12 cellular contexts compared by ENCODE assay signal in the genomic region with DNA sequence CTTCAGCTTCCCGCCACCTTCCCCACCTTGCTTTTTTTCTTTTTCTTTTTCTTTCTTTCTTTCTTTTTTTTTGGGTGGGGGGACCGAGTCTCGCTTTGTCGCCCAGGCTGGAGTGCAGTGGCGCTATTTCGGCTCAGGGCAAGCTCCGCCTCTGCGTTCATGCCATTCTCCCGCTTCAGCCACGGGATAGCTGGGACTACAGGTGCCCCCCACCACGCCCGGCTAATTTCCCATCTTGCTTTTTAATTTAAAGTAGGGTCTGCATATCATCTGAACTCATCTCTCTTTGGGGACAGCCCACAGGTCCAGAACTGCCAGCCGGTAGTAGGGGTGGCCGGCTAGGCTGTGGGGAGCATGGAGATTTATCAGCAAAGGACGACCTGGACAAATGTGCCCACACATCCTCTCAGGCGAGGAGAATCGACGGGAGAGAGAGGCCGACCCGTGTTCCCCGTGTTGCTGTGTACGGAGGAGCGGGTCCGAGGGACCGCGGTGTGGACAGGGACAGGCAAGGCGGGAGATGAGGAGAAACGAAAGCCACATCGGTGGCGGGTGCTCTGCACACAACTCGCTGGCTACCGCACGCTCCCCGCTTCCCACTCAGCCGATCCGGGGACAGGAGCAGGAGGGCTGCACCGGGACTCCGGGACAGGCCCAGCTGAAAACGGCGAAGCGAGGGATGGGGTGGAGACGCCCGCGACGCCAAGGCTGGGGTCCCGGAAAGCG. TPM values are rescaled to one million over a fixed set of nuclear protein-coding genes. Genes with fewer than 3 reads are reported as not detected.
DNase-seq lines count a peak whose midpoint lies in the region; ATAC-seq and TF ChIP-seq lines count a peak whose summit lies in the region.
"Had no signal": no experiment of that assay in that cellular context is flagged by ENCODE, and none has a peak within 500 bp of the region (broad histone marks: within the 10 kb centered on the region; RNA-seq: fewer than 3 reads in every experiment).

No MANE protein-coding gene starts in this region.

- no peak overlapping the region for H2AK9ac ChIP-seq in IMR-90 (replicated peaks; ENCODE audit: low read depth, low read length, poor library complexity)

- H3K9me3 Mint-ChIP-seq in CD4-positive, CD25-positive, alpha-beta regulatory T cell: peaks cover 0 to 1% (median 0%) of the 10 kb centered on the region in 7 donors
- no peaks in the 10 kb centered on the region for H3K9me3 Mint-ChIP-seq in naive thymus-derived CD8-positive, alpha-beta T cell

- no peak overlapping the region for H3K14ac ChIP-seq in IMR-90 (replicated peaks; ENCODE audit: low read depth, low read length)

- H2BK120ac ChIP-seq in IMR-90 (ENCODE audit: low read depth, low read length): no peak overlapping the region

- peaks cover 19% of the 10 kb centered on the region for H3K4me1 ChIP-seq in CD4-positive, CD25-positive, alpha-beta regulatory T cell (ENCODE audit: control insufficient read depth, insufficient read depth, low read length, poor library complexity, severe bottlenecking)
- H3K4me1 ChIP-seq in IMR-90 (ENCODE audit: control insufficient read depth, insufficient read depth, low read length): no peaks in the 10 kb centered on the region; the same call in 1 of the 2 replicates
- peaks cover 28% of the 10 kb centered on the region for H3K4me1 ChIP-seq in effector memory CD4-positive, alpha-beta T cell (ENCODE audit: control insufficient read depth, insufficient read depth, low read length, poor library complexity, severe bottlenecking)

- H3K27ac ChIP-seq in CD4-positive, CD25-positive, alpha-beta regulatory T cell (ENCODE audit: insufficient read depth, low read length, poor library complexity, severe bottlenecking): no peak overlapping the region
- H3K27ac ChIP-seq in IMR-90 (ENCODE audit: insufficient read depth, low read length): no peak overlapping the region
- no peak overlapping the region for H3K27ac ChIP-seq in effector memory CD4-positive, alpha-beta T cell (ENCODE audit: insufficient read depth, low read length, poor library complexity, severe bottlenecking)

- no peak overlapping the region for H3K56ac ChIP-seq in IMR-90 (ENCODE audit: extremely low read depth, insufficient read depth, low read length)

- no peak for DNase-seq in CD4-positive, CD25-positive, alpha-beta regulatory T cell
- DNase-seq in IMR-90 (no peak), choroid plexus epithelial cell (ENCODE audit: low read depth) (no peak), dedifferentiated amniotic fluid mesenchymal stem cell (ENCODE audit: extremely low spot score) (no peak), NCI-H2107 (lab: John Stamatoyannopoulos, UW) (no peak), NCI-H2081 treated with DMSO at 0.1 percent for 48 hours (lab: John Stamatoyannopoulos, UW) (no peak)
- DNase-seq in naive thymus-derived CD8-positive, alpha-beta T cell: no peak
- DNase-seq in effector memory CD4-positive, alpha-beta T cell: no peak
- DNase-seq: NCI-H526 treated with DMSO at 0.1 percent for 48 hours; stimulated activated naive CD4-positive, alpha-beta T cell had no signal

- H3K9me3 ChIP-seq in CD4-positive, CD25-positive, alpha-beta regulatory T cell (ENCODE audit: control insufficient read depth in 2 of 2, low read length in 2 of 2): no peaks in the 10 kb centered on the region
- H3K9me3 ChIP-seq in IMR-90 (ENCODE audit: control insufficient read depth, insufficient read depth, low read length): peaks cover 2% of the 10 kb centered on the region; the same call in 1 of the 2 replicates
- H3K9me3 ChIP-seq in effector memory CD4-positive, alpha-beta T cell (ENCODE audit: control insufficient read depth, low read length): no peaks in the 10 kb centered on the region

- H3K9me1 ChIP-seq in IMR-90 (ENCODE audit: insufficient read depth, low read length): no peaks in the 10 kb centered on the region

- H3K4me3 ChIP-seq in CD4-positive, CD25-positive, alpha-beta regulatory T cell (ENCODE audit: low read depth, low read length): no peak overlapping the region
- H3K4me3 ChIP-seq in IMR-90 (ENCODE audit: insufficient read depth, low read depth, low read length): peak overlapping the region; percentile 3; the same call in 1 of the 2 replicates
- H3K4me3 ChIP-seq in choroid plexus epithelial cell (ENCODE audit: low read depth, low read length): peak overlapping the region; percentile 45
- H3K4me3 ChIP-seq in effector memory CD4-positive, alpha-beta T cell (ENCODE audit: insufficient read depth, low read depth, low read length, poor library complexity, severe bottlenecking): no peak overlapping the region

- H2AFZ ChIP-seq in IMR-90 (replicated peaks; ENCODE audit: low read length, poor library complexity): no peak overlapping the region

- no peaks in the 10 kb centered on the region for H3K36me3 ChIP-seq in CD4-positive, CD25-positive, alpha-beta regulatory T cell (ENCODE audit: control insufficient read depth, insufficient read depth, low read length)
- H3K36me3 ChIP-seq in IMR-90 (ENCODE audit: control insufficient read depth, insufficient read depth, low read length): no peaks in the 10 kb centered on the region
- no peaks in the 10 kb centered on the region for H3K36me3 ChIP-seq in effector memory CD4-positive, alpha-beta T cell (ENCODE audit: control insufficient read depth, insufficient read depth, low read length)

- H3K27ac Mint-ChIP-seq in CD4-positive, CD25-positive, alpha-beta regulatory T cell: peak overlapping the region in 2 of 3 donors; percentile 25 to 45
- H3K27ac Mint-ChIP-seq in naive thymus-derived CD8-positive, alpha-beta T cell: peak overlapping the region in 3 of 10 donors; percentile 28 to 79 (median 74)

- no peak overlapping the region for H4K8ac ChIP-seq in IMR-90 (ENCODE audit: low read depth in 2 of 2, low read length in 2 of 2)

- in situ Hi-C loops in IMR-90 (cut with MboI; ENCODE audit: low sequenced_read_pairs): no loop called here

- no TSS peak for BruUV-seq in IMR-90 (replicated peaks; lab: Mats Ljungman, UMichigan)

- CTCF ChIA-PET in IMR-90 (lab: Yijun Ruan, JAX): no interaction called here

- TF ChIP-seq RAD21 in IMR-90 (IDR thresholded peaks at IDR 0.05; ENCODE audit: low read length): no peak

- no peak overlapping the region for H3K9ac ChIP-seq in IMR-90 (ENCODE audit: low read depth, low read length)

- peaks cover 0 to 39% (median 21%) of the 10 kb centered on the region in 4 donors for H3K4me1 Mint-ChIP-seq in CD4-positive, CD25-positive, alpha-beta regulatory T cell
- peaks cover 23 to 55% (median 39%) of the 10 kb centered on the region in 4 donors for H3K4me1 Mint-ChIP-seq in naive thymus-derived CD8-positive, alpha-beta T cell

- H4K5ac ChIP-seq in IMR-90 (ENCODE audit: low read depth, low read length): no peak overlapping the region

- no peak overlapping the region for H2BK5ac ChIP-seq in IMR-90 (ENCODE audit: low read depth, low read length, poor library complexity, severe bottlenecking)

- WGBS in IMR-90 (ENCODE audit: extremely low coverage in 2 of 2, insufficient read length in 1 of 2), 2 experiments: 9% methylated on average over 22 of the region's 47 CpGs; no CpG with 5 or more reads in 1 of the 2 experiments

- H3K36me3 Mint-ChIP-seq in CD4-positive, CD25-positive, alpha-beta regulatory T cell: no peaks in the 10 kb centered on the region
- peaks cover 0 to 2% (median 0%) of the 10 kb centered on the region in 3 donors for H3K36me3 Mint-ChIP-seq in naive thymus-derived CD8-positive, alpha-beta T cell

- H3K4ac ChIP-seq in IMR-90 (ENCODE audit: low read depth, low read length): no peak overlapping the region

- peaks cover 43% of the 10 kb centered on the region for H3K27me3 ChIP-seq in CD4-positive, CD25-positive, alpha-beta regulatory T cell (ENCODE audit: control insufficient read depth, insufficient read depth, low read length)
- H3K27me3 ChIP-seq in IMR-90 (ENCODE audit: control insufficient read depth, insufficient read depth, low read length): peaks cover 84% of the 10 kb centered on the region
- peaks cover 74% of the 10 kb centered on the region for H3K27me3 ChIP-seq in effector memory CD4-positive, alpha-beta T cell (replicated peaks; ENCODE audit: control insufficient read depth, insufficient read depth, low read length, poor library complexity, severe bottlenecking)

- no peak overlapping the region for H4K91ac ChIP-seq in IMR-90 (ENCODE audit: insufficient read depth, low read depth, low read length)

- H2AK5ac ChIP-seq in IMR-90 (ENCODE audit: low read depth, low read length): no peak overlapping the region

- POLR2A ChIA-PET in IMR-90 (lab: Charles Lee; ENCODE audit: unreplicated experiment): no interaction called here
- POLR2A ChIA-PET in naive thymus-derived CD8-positive, alpha-beta T cell (lab: Charles Lee): interaction anchor here (1.4 to 2.2 kb wide), 2 partner anchors 11 to 17 kb away, joined by 4 to 6 read pairs; no protein-coding TSS in a partner anchor

- H3K18ac ChIP-seq in IMR-90 (ENCODE audit: low read depth, low read length): no peak overlapping the region

- no peak for ATAC-seq in CD4-positive, CD25-positive, alpha-beta regulatory T cell (ENCODE audit: low read depth in 2 of 2)
- no peak for ATAC-seq in IMR-90 (ENCODE audit: low read depth)
- no peak for ATAC-seq in naive thymus-derived CD8-positive, alpha-beta T cell

- dilution Hi-C loops in IMR-90 (cut with HindIII; ENCODE audit: low sequenced_read_pairs, unreplicated experiment): no loop called here

- H2BK20ac ChIP-seq in IMR-90 (ENCODE audit: low read depth, low read length): no peak overlapping the region

- no peak for TF ChIP-seq POLR2A in IMR-90 (IDR thresholded peaks at IDR 0.05; ENCODE audit: low read depth, low read length)

- TF ChIP-seq CTCF in IMR-90 (conservative IDR thresholded peaks at IDR 0.05; ENCODE audit: low read depth, low read length): no peak
- TF ChIP-seq CTCF in choroid plexus epithelial cell (conservative IDR thresholded peaks at IDR 0.05; ENCODE audit: low read depth, low read length): no peak

- H3K4me3 Mint-ChIP-seq in CD4-positive, CD25-positive, alpha-beta regulatory T cell: peak overlapping the region in 3 of 4 donors; percentile 55 to 86 (median 70)
- H3K4me3 Mint-ChIP-seq in naive thymus-derived CD8-positive, alpha-beta T cell: peak overlapping the region; percentile 30 to 86 (median 73)

- H2BK15ac ChIP-seq in IMR-90 (ENCODE audit: low read depth, low read length): no peak overlapping the region

- H4K20me1 ChIP-seq in IMR-90 (ENCODE audit: insufficient read depth, low read length): no peaks in the 10 kb centered on the region

- H3K79me1 ChIP-seq in IMR-90 (ENCODE audit: low read depth in 1 of 2, low read length in 2 of 2): no peaks in the 10 kb centered on the region

- intact Hi-C loops in IMR-90 (cut with micrococcal nuclease): no loop called here

- peaks cover 89% of the 10 kb centered on the region for H3K27me3 Mint-ChIP-seq in CD4-positive, CD25-positive, alpha-beta regulatory T cell
- peaks cover 52 to 100% (median 71%) of the 10 kb centered on the region in 5 donors for H3K27me3 Mint-ChIP-seq in naive thymus-derived CD8-positive, alpha-beta T cell

- 0 out of 2 replicates have a peak overlapping the region, but pooled peaks have one; percentile 8 for H3K23ac ChIP-seq in IMR-90 (ENCODE audit: low read depth, low read length)

- H3K4me2 ChIP-seq in IMR-90 (ENCODE audit: low read depth, low read length): peak overlapping the region; percentile 28; the same call in 1 of the 2 replicates

RNA-seq across cellular contexts. Expression of a gene that starts 2.4 kb away (rescaled TPM):
- not detected for total RNA-seq in CD4-positive, CD25-positive, alpha-beta regulatory T cell
- not detected for polyA plus RNA-seq in CD4-positive, CD25-positive, alpha-beta regulatory T cell
- not detected in 2 replicates for total RNA-seq in IMR-90 (2012; rRNA removed)
- 0.10 TPM in 1 of 2 replicates, not detected in the other for polyA plus RNA-seq in IMR-90 (2012; rRNA removed)
- not detected in 2 replicates for polyA plus RNA-seq in IMR-90 (2012; cell fraction: cytosol; rRNA removed)
- not detected in 2 replicates for polyA plus RNA-seq in IMR-90 (2012; cell fraction: nucleus; rRNA removed; ENCODE audit: low replicate concordance)
- total RNA-seq in naive thymus-derived CD8-positive, alpha-beta T cell: not detected
- not detected for polyA plus RNA-seq in naive thymus-derived CD8-positive, alpha-beta T cell
- total RNA-seq: SK-MEL-5 had no signal

RNA-seq across cellular contexts. Expression of a gene that starts 3.6 kb away (rescaled TPM):
- total RNA-seq in CD4-positive, CD25-positive, alpha-beta regulatory T cell: not detected
- polyA plus RNA-seq in CD4-positive, CD25-positive, alpha-beta regulatory T cell: not detected
- total RNA-seq in IMR-90 (2012; rRNA removed): 1.9 TPM in 1 of 2 replicates, not detected in the other
- 0.60 and 1.6 TPM in 2 replicates for polyA plus RNA-seq in IMR-90 (2012; rRNA removed)
- polyA plus RNA-seq in IMR-90 (2012; cell fraction: cytosol; rRNA removed): 0.55 and 0.92 TPM in 2 replicates
- polyA plus RNA-seq in IMR-90 (2012; cell fraction: nucleus; rRNA removed; ENCODE audit: low replicate concordance): 0.87 TPM in 1 of 2 replicates, not detected in the other
- total RNA-seq in naive thymus-derived CD8-positive, alpha-beta T cell: not detected
- polyA plus RNA-seq in naive thymus-derived CD8-positive, alpha-beta T cell: not detected
- total RNA-seq: SK-MEL-5 had no signal

RNA-seq across cellular contexts. Expression of a gene that starts 9.3 kb away (rescaled TPM):
- 10.4 TPM for total RNA-seq in CD4-positive, CD25-positive, alpha-beta regulatory T cell
- 10 to 100 TPM in 3 of 4 donors, 1 to 10 TPM in 1; 5.6 to 86.9 (median 24.7) TPM for polyA plus RNA-seq in CD4-positive, CD25-positive, alpha-beta regulatory T cell
- 137 and 166 TPM in 2 replicates for total RNA-seq in IMR-90 (2012; rRNA removed)
- polyA plus RNA-seq in IMR-90 (2012; rRNA removed): 733 and 821 TPM in 2 replicates
- 236 and 418 TPM in 2 replicates for polyA plus RNA-seq in IMR-90 (2012; cell fraction: cytosol; rRNA removed)
- polyA plus RNA-seq in IMR-90 (2012; cell fraction: nucleus; rRNA removed; ENCODE audit: low replicate concordance): 56.6 and 97.9 TPM in 2 replicates
- 1 to 10 TPM; 1.3 to 1.6 TPM for total RNA-seq in naive thymus-derived CD8-positive, alpha-beta T cell
- polyA plus RNA-seq in naive thymus-derived CD8-positive, alpha-beta T cell: 10 to 100 TPM in 2 of 3 donors, 1 to 10 TPM in 1; 7.1 to 21.9 (median 10.5) TPM
- total RNA-seq: SK-MEL-5 had no signal

RNA-seq across cellular contexts. Expression of a gene that starts 16.8 kb away (rescaled TPM):
- total RNA-seq in CD4-positive, CD25-positive, alpha-beta regulatory T cell: not detected
- polyA plus RNA-seq in CD4-positive, CD25-positive, alpha-beta regulatory T cell: not detected
- not detected in 2 replicates for total RNA-seq in IMR-90 (2012; rRNA removed)
- polyA plus RNA-seq in IMR-90 (2012; rRNA removed): not detected in 2 replicates
- polyA plus RNA-seq in IMR-90 (2012; cell fraction: cytosol; rRNA removed): not detected in 2 replicates
- polyA plus RNA-seq in IMR-90 (2012; cell fraction: nucleus; rRNA removed; ENCODE audit: low replicate concordance): not detected in 2 replicates
- total RNA-seq in naive thymus-derived CD8-positive, alpha-beta T cell: not detected
- polyA plus RNA-seq in naive thymus-derived CD8-positive, alpha-beta T cell: not detected
- total RNA-seq: mucosa of gallbladder, SK-MEL-5 had no signal

RNA-seq across cellular contexts. Expression of a gene that starts 22.9 kb away (rescaled TPM):
- 6.8 TPM for total RNA-seq in CD4-positive, CD25-positive, alpha-beta regulatory T cell
- 10 to 100 TPM; 26.0 to 88.5 (median 37.1) TPM for polyA plus RNA-seq in CD4-positive, CD25-positive, alpha-beta regulatory T cell
- not detected in 2 replicates for total RNA-seq in IMR-90 (2012; rRNA removed)
- 0.56 and 1.1 TPM in 2 replicates for polyA plus RNA-seq in IMR-90 (2012; rRNA removed)
- polyA plus RNA-seq in IMR-90 (2012; cell fraction: cytosol; rRNA removed): 0.73 and 0.95 TPM in 2 replicates
- polyA plus RNA-seq in IMR-90 (2012; cell fraction: nucleus; rRNA removed; ENCODE audit: low replicate concordance): 0.07 and 0.26 TPM in 2 replicates
- 10 to 100 TPM; 18.4 to 18.9 TPM for total RNA-seq in naive thymus-derived CD8-positive, alpha-beta T cell
- 10 to 100 TPM; 82.3 to 97.4 (median 94.2) TPM for polyA plus RNA-seq in naive thymus-derived CD8-positive, alpha-beta T cell
- total RNA-seq: SK-MEL-5 had no signal

Comparison
In these comparisons a context has a peak if more than half of its experiments do, and no peak if none do; other contexts are left out.
1. H3K4me3 ChIP-seq: peak in IMR-90 (single experiment) and choroid plexus epithelial cell (single experiment); none in CD4-positive, CD25-positive, alpha-beta regulatory T cell (single experiment) and effector memory CD4-positive, alpha-beta T cell (single experiment).
2. RNA of a gene that starts 9.3 kb away (total RNA-seq): 137 to 166 TPM in IMR-90; 10.4 TPM in CD4-positive, CD25-positive, alpha-beta regulatory T cell (single experiment) and 1.3 to 1.6 TPM in naive thymus-derived CD8-positive, alpha-beta T cell; every median in the first group is over 10 times any median in the second.